Comparison of ENCODE assay signal across 13 cellular contexts in the genomic region with DNA sequence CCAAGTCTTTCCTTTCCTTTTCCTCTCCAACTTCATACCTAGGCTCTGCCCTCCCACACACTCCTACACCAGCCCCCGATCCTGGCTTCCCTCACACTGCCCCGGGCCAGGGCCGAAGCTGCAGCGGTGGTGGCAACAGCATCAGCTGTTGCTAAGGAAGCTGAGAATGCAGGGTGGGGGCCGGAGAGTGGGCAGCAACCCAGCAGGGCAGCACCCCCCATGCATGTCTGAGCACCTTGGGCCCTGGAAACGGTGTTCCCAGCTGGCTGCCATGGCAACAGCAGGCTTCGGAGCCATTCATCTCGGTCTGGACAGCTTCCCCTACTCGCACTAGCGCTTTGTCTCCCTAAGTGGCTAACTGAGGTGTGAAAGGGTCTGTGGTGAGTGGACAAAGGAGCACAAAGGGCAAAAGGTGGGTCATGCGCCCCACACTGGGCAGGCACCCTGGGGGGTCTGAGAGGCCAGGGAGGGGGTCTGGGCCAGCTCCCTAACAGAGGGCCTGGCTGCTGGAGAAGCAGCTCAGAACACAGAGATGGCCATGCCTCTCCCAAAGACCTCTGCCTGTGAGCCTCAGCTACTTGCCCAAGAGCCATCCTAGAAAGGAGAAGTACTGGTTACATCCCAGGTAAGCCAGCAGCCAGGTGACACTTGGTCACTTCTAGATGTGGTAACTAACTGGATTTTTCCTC. TPM values are rescaled to one million over a fixed set of nuclear protein-coding genes. Genes with fewer than 3 reads are reported as not detected.
DNase-seq lines count a peak whose midpoint lies in the region; ATAC-seq and TF ChIP-seq lines count a peak whose summit lies in the region.
"Had no signal": no experiment of that assay in that cellular context is flagged by ENCODE, and none has a peak within 500 bp of the region (broad histone marks: within the 10 kb centered on the region; RNA-seq: fewer than 3 reads in every experiment).

No MANE protein-coding gene starts in this region.

- no peaks in the 10 kb centered on the region for H3K36me3 Mint-ChIP-seq in CD4-positive, alpha-beta T cell (ENCODE audit: low read depth)
- H3K36me3 Mint-ChIP-seq in T-cell: no peaks in the 10 kb centered on the region
- H3K36me3 Mint-ChIP-seq: CD14-positive monocyte, immature natural killer cell had no signal

- H3K27me3 Mint-ChIP-seq in CD4-positive, alpha-beta T cell: no peaks in the 10 kb centered on the region
- peaks cover 0 to 7% of the 10 kb centered on the region in 2 donors for H3K27me3 Mint-ChIP-seq in T-cell

- no peak for TF ChIP-seq CTCF in CD4-positive, alpha-beta T cell (IDR thresholded peaks at IDR 0.05)
- no peak for TF ChIP-seq CTCF in esophagus squamous epithelium (IDR thresholded peaks at IDR 0.05)

- POLR2A ChIA-PET in CD4-positive, alpha-beta T cell (lab: Charles Lee): interaction anchor here (0.5 to 3.3 kb wide), 3 partner anchors 10 to 79 kb away, joined by 3 to 23 read pairs (median 8); partner anchors contain the start of gene IGSF9B
- POLR2A ChIA-PET in T-cell (lab: Charles Lee): interaction anchor here in 1 of 2 donors (1.3 kb wide), 1 partner anchor 41 kb away, joined by 3 read pairs; no protein-coding TSS in a partner anchor

- no peaks in the 10 kb centered on the region for H3K9me3 Mint-ChIP-seq in CD4-positive, alpha-beta T cell
- no peaks in the 10 kb centered on the region for H3K9me3 Mint-ChIP-seq in T-cell
- H3K9me3 Mint-ChIP-seq: CD14-positive monocyte, immature natural killer cell had no signal

- ATAC-seq in CD4-positive, alpha-beta T cell (ENCODE audit: poor library complexity): no peak
- ATAC-seq in T-cell (replicated peaks in 1 of 4) (no peak), GM21529 (IDR thresholded peaks at IDR 0.05; ENCODE audit: unreplicated experiment) (no peak)
- ATAC-seq: sciatic nerve had no signal

- CTCF ChIA-PET in CD4-positive, alpha-beta T cell (lab: Charles Lee): interaction anchor here (1.4 kb wide), 1 partner anchor 24 kb away, joined by 4 read pairs; no protein-coding TSS in a partner anchor
- CTCF ChIA-PET in T-cell (lab: Charles Lee): interaction anchor here in 1 of 2 donors (1.1 kb wide), 1 partner anchor 23 kb away, joined by 4 read pairs; no protein-coding TSS in a partner anchor

- no peak overlapping the region for H3K4me3 ChIP-seq in H7 (ENCODE audit: insufficient read depth, low read depth, low read length)
- H3K4me3 ChIP-seq in esophagus squamous epithelium: no peak overlapping the region
- H3K4me3 ChIP-seq: colonic mucosa had no signal

- no peak for DNase-seq in CD4-positive, alpha-beta T cell
- DNase-seq in H7 (peak; percentile 85), T-cell (no peak), left kidney (ENCODE audit: low read depth, low spot score) (peak; percentile 97), esophagus squamous epithelium (lab: John Stamatoyannopoulos, UW) (no peak)
- DNase-seq in activated CD4-positive, alpha-beta T cell treated with anti-CD3 and anti-CD28 coated beads for 1 hour: no peak
- DNase-seq: colonic mucosa, immature natural killer cell, Right ventricle myocardium superior had no signal

- H3K9me3 ChIP-seq in CD4-positive, alpha-beta T cell (ENCODE audit: control insufficient read depth, low read length): no peaks in the 10 kb centered on the region
- H3K9me3 ChIP-seq in esophagus squamous epithelium: no peaks in the 10 kb centered on the region
- H3K9me3 ChIP-seq: colonic mucosa had no signal

- H3K4me3 Mint-ChIP-seq in CD4-positive, alpha-beta T cell: no peak overlapping the region
- H3K4me3 Mint-ChIP-seq in T-cell: peak overlapping the region in 1 of 3 donors; percentile 55
- H3K4me3 Mint-ChIP-seq: CD14-positive monocyte, immature natural killer cell had no signal

- intact Hi-C loops in CD4-positive, alpha-beta T cell (cut with DNase I, micrococcal nuclease): loop anchor here in 1 of 2 experiments (5.0 kb wide), 1 partner anchor 39 kb away; no protein-coding TSS in a partner anchor
- intact Hi-C loops in esophagus squamous epithelium (cut with DNase I): no loop called here

- 16 to 38% methylated on average over 9 to 10 of the region's 11 CpGs for WGBS in esophagus squamous epithelium, 2 donors

- H3K27me3 ChIP-seq in CD4-positive, alpha-beta T cell (ENCODE audit: control insufficient read depth, insufficient read depth, low read length): no peaks in the 10 kb centered on the region
- H3K27me3 ChIP-seq in H7 (ENCODE audit: control insufficient read depth, insufficient read depth, low read length) (peaks cover 9% of the 10 kb centered on the region), esophagus squamous epithelium (peaks cover 0 to 43% (median 0%) of the 10 kb centered on the region in 4 donors)
- H3K27me3 ChIP-seq: colonic mucosa had no signal

- H3K4me1 Mint-ChIP-seq in CD4-positive, alpha-beta T cell (ENCODE audit: low read depth): peaks cover 34% of the 10 kb centered on the region
- peaks cover 29 to 55% (median 33%) of the 10 kb centered on the region in 3 donors for H3K4me1 Mint-ChIP-seq in T-cell
- H3K4me1 Mint-ChIP-seq: CD14-positive monocyte had no signal

- no peaks in the 10 kb centered on the region for H3K36me3 ChIP-seq in H7 (replicated peaks; ENCODE audit: control insufficient read depth, insufficient read depth, low read length)
- H3K36me3 ChIP-seq in esophagus squamous epithelium: no peaks in the 10 kb centered on the region
- H3K36me3 ChIP-seq: colonic mucosa had no signal

- H3K4me1 ChIP-seq in esophagus squamous epithelium: peaks cover 0 to 11% (median 3%) of the 10 kb centered on the region in 3 donors
- H3K4me1 ChIP-seq: colonic mucosa had no signal

- no peak for TF ChIP-seq POLR2A in esophagus squamous epithelium (IDR thresholded peaks at IDR 0.05)

- peak overlapping the region; percentile 85 for H3K27ac Mint-ChIP-seq in CD4-positive, alpha-beta T cell
- peak overlapping the region; percentile 90 to 91 for H3K27ac Mint-ChIP-seq in T-cell
- H3K27ac Mint-ChIP-seq: CD14-positive monocyte, immature natural killer cell had no signal

- no peak overlapping the region for H3K27ac ChIP-seq in CD4-positive, alpha-beta T cell (ENCODE audit: low read depth, low read length)
- H3K27ac ChIP-seq in esophagus squamous epithelium: no peak overlapping the region
- H3K27ac ChIP-seq: colonic mucosa, KMS-11 had no signal

RNA-seq across cellular contexts. Expression of gene JAM3, which starts 42.1 kb away (rescaled TPM):
- 10 to 100 TPM; 13.5 to 15.3 TPM for total RNA-seq in CD4-positive, alpha-beta T cell
- 34.4 and 40.8 TPM in 2 replicates for total RNA-seq in H7 (2014; rRNA removed; shearing (Covaris generic))
- 10 to 100 TPM in 1 of 5 donors, 1 to 10 TPM in 4; 6.6 to 10.7 (median 8.2) TPM for total RNA-seq in T-cell
- 10 to 100 TPM in 2 of 4 donors, 1 to 10 TPM in 2; 1.6 to 21.4 (median 7.9) TPM for total RNA-seq in esophagus squamous epithelium

Comparison
In these comparisons a context has a peak if more than half of its experiments do, and no peak if none do; other contexts are left out.
1. DNase-seq: peak in H7 (single experiment) and left kidney (single experiment); none in CD4-positive, alpha-beta T cell (0 of 10), T-cell (0 of 34), esophagus squamous epithelium (single experiment) and activated CD4-positive, alpha-beta T cell treated with anti-CD3 and anti-CD28 coated beads for 1 hour (single experiment).